31 cellular contexts compared by ENCODE assay signal in genomic region chr12:109286252-109286651, GRCh38. TPM values are rescaled to one million over a fixed set of nuclear protein-coding genes. Genes with fewer than 3 reads are reported as not detected.
"Had no signal": no experiment of that assay in that cellular context is flagged by ENCODE, and none has a peak within 500 bp of the region (broad histone marks: within the 10 kb centered on the region; RNA-seq: fewer than 3 reads in every experiment).

No MANE protein-coding gene starts in this region.

- ATAC-seq: activated CD4-positive, CD25-positive, alpha-beta regulatory T cell treated with anti-CD3 and anti-CD28 coated beads, Interleukin-2, amount 50 U/mL, for 24 hours; activated CD8-positive, alpha-beta T cell treated with anti-CD3 and anti-CD28 coated beads for 36 hours; activated T-cell treated with anti-CD3 and anti-CD28 coated beads, Interleukin-2, amount 50 U/mL, for 4 hours; activated T-helper 17 cell treated with anti-CD3 and anti-CD28 coated beads, Interleukin-2, amount 50 U/mL, for 72 hours; effector memory CD8-positive, alpha-beta T cell; foreskin keratinocyte; gastrocnemius medialis; heart right ventricle had no signal

- H3K27ac ChIP-seq: brain microvascular endothelial cell, esophagus muscularis mucosa, foreskin keratinocyte, gastrocnemius medialis, heart right ventricle, WERI-Rb-1 had no signal

- H3K4me1 ChIP-seq: foreskin keratinocyte had no signal

- H3K4me3 ChIP-seq: esophagus muscularis mucosa, gastrocnemius medialis, heart right ventricle had no signal

- H3K36me3 ChIP-seq: brain microvascular endothelial cell, esophagus muscularis mucosa, gastrocnemius medialis, heart right ventricle, WERI-Rb-1 had no signal

- DNase-seq: activated B cell treated with CpG ODN at 0.5 μM for 24 hours; activated CD4-positive, alpha-beta T cell treated with anti-CD3 and anti-CD28 coated beads for 48 hours; activated CD4-positive, alpha-beta T cell treated with anti-CD3 and anti-CD28 coated beads, Interleukin-2, amount 50 U/mL, for 1 hour; activated CD4-positive, alpha-beta T cell treated with anti-CD3 and anti-CD28 coated beads, Interleukin-2, amount 50 U/mL, for 48 hours; activated CD8-positive, alpha-beta memory T cell treated with anti-CD3 and anti-CD28 coated beads for 24 hours; activated CD8-positive, alpha-beta T cell treated with anti-CD3 and anti-CD28 coated beads for 36 hours; activated effector memory CD4-positive, alpha-beta T cell treated with Interleukin-2 at 50 U/mL for 16 hours; activated gamma-delta T cell treated with Interleukin-2 at 50 U/mL for 16 hours; activated naive CD4-positive, alpha-beta T cell treated with anti-CD3 and anti-CD28 coated beads, Interleukin-2, amount 50 U/mL, for 16 hours; activated naive CD4-positive, alpha-beta T cell treated with Interleukin-2 at 50 U/mL for 16 hours; activated T-cell treated with anti-CD3 and anti-CD28 coated beads, Interleukin-2, amount 50 U/mL, for 4 hours; amniotic stem cell; anterior cingulate cortex; brain microvascular endothelial cell; caudate nucleus; cortex of kidney; dermis blood vessel endothelial cell; effector CD4-positive, alpha-beta T cell; effector memory CD8-positive, alpha-beta T cell; erythroblast; foreskin keratinocyte; gastrocnemius medialis; glutamatergic neuron; heart right ventricle; T1000; WERI-Rb-1 had no signal

- H3K9me3 ChIP-seq: esophagus muscularis mucosa, gastrocnemius medialis, heart right ventricle had no signal

- H3K27me3 ChIP-seq: esophagus muscularis mucosa, gastrocnemius medialis had no signal

RNA-seq across cellular contexts. Expression of gene FOXN4, which starts 22.8 kb away (rescaled TPM):
- total RNA-seq: activated B cell treated with CpG ODN at 0.5 μM for 24 hours; activated CD8-positive, alpha-beta T cell treated with anti-CD3 and anti-CD28 coated beads for 36 hours; activated T-cell treated with anti-CD3 and anti-CD28 coated beads, Interleukin-2, amount 50 U/mL, for 4 hours; activated T-helper 17 cell treated with anti-CD3 and anti-CD28 coated beads, Interleukin-2, amount 50 U/mL, for 72 hours; astrocyte; chondrocyte; dermis blood vessel endothelial cell; esophagus muscularis mucosa; foreskin keratinocyte; gastrocnemius medialis had no signal
- polyA plus RNA-seq: foreskin keratinocyte, heart right ventricle had no signal
